23 cellular contexts compared by ENCODE assay signal in the genomic region with DNA sequence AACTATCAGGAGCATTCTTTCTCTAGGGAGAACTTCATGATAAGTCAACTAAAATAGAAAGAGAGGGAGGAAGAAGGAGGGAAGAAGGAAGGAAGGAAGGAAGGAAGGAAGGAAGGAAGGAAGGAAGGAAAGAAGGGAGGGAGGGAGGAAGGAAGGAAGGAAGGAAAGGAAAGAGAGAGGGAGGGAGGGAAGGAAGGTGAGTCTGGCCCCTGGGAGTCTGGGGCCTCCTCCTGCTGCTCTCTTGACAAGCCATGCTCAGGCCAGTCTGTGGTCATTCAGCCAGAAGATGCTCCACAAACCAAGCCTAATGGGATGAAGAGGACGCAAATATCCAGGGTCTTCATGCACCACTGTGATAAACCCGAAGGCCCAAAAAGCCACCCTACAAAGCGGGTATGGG.
"Had no signal": no experiment of that assay in that cellular context is flagged by ENCODE, and none has a peak within 500 bp of the region (broad histone marks: within the 10 kb centered on the region; RNA-seq: fewer than 3 reads in every experiment).

No MANE protein-coding gene starts in this region.

- DNase-seq: colonic mucosa; cortex of kidney; dorsolateral prefrontal cortex; effector CD4-positive, alpha-beta T cell; effector CD8-positive, alpha-beta T cell; effector memory CD4-positive, alpha-beta T cell; effector memory CD8-positive, alpha-beta T cell; endodermal cell; erythroblast; esophagus squamous epithelium; foreskin fibroblast; foreskin keratinocyte; foreskin melanocyte; gastrocnemius medialis; glutamatergic neuron; head of caudate nucleus; heart left ventricle; heart right ventricle had no signal

- H3K27me3 ChIP-seq: colonic mucosa, dorsolateral prefrontal cortex, esophagus muscularis mucosa, gastrocnemius medialis, hepatocyte had no signal

- H3K27ac ChIP-seq: colonic mucosa, coronary artery, dorsolateral prefrontal cortex, epithelial cell of prostate, esophagus muscularis mucosa, esophagus squamous epithelium, foreskin keratinocyte, gastrocnemius medialis, gastroesophageal sphincter, heart left ventricle, heart right ventricle, hepatocyte had no signal

- H3K4me3 ChIP-seq: colonic mucosa, coronary artery, dorsolateral prefrontal cortex, esophagus muscularis mucosa, esophagus squamous epithelium, gastrocnemius medialis, gastroesophageal sphincter, heart left ventricle, heart right ventricle, hepatocyte had no signal

- H3K4me1 ChIP-seq: colonic mucosa, esophagus muscularis mucosa, esophagus squamous epithelium, foreskin keratinocyte, gastrocnemius medialis, gastroesophageal sphincter, heart left ventricle, heart right ventricle had no signal

- H3K36me3 ChIP-seq: colonic mucosa, esophagus muscularis mucosa, esophagus squamous epithelium, gastrocnemius medialis, gastroesophageal sphincter, heart left ventricle, heart right ventricle had no signal

- H3K9me3 ChIP-seq: colonic mucosa, esophagus squamous epithelium, gastrocnemius medialis had no signal
